In genomic region chr10:49361178-49361554, GRCh38 we compare ENCODE assay signal across 25 cellular contexts. TPM values are rescaled to one million over a fixed set of nuclear protein-coding genes. Genes with fewer than 3 reads are reported as not detected.
DNase-seq lines count a peak whose midpoint lies in the region; ATAC-seq and TF ChIP-seq lines count a peak whose summit lies in the region.
"Had no signal": no experiment of that assay in that cellular context is flagged by ENCODE, and none has a peak within 500 bp of the region (broad histone marks: within the 10 kb centered on the region; RNA-seq: fewer than 3 reads in every experiment).

No MANE protein-coding gene starts in this region.

- no peak overlapping the region for H3K4me3 ChIP-seq in left ventricle myocardium inferior
- H3K4me3 ChIP-seq in vagina, result no peak overlapping the region
- H3K4me3 ChIP-seq: GM23248, HAP-1, PC-9 had no signal

- no peak overlapping the region for H2AFZ ChIP-seq in H9 (ENCODE audit: low read length)
- H2AFZ ChIP-seq: GM23248, PC-9 had no signal

- no peak overlapping the region for H3K4me2 ChIP-seq in H9 (ENCODE audit: insufficient read depth, insufficient read length, low read length)
- H3K4me2 ChIP-seq: PC-9 had no signal

- intact Hi-C loops in left ventricle myocardium inferior (cut with micrococcal nuclease) (no loop called here), cardiac septum (cut with DNase I) (no loop called here), vagina (cut with DNase I) (no loop called here)

- H3K14ac ChIP-seq in H9 (ENCODE audit: insufficient read depth, low read length), result no peak overlapping the region; the same call in 1 of the 2 replicates

- no peaks in the 10 kb centered on the region for H3K36me3 Mint-ChIP-seq in H9 (ENCODE audit: insufficient read depth in 1 of 3, low read depth in 3 of 3)
- H3K36me3 Mint-ChIP-seq: CD8-positive, alpha-beta T cell had no signal

- H3K27me3 ChIP-seq in left ventricle myocardium inferior (ENCODE audit: low read depth), result no peaks in the 10 kb centered on the region
- H3K27me3 ChIP-seq in vagina, result no peaks in the 10 kb centered on the region
- H3K27me3 ChIP-seq in H9 (ENCODE audit: insufficient read depth, low read length), result no peaks in the 10 kb centered on the region

- ATAC-seq in HG03095 (IDR thresholded peaks at IDR 0.05; ENCODE audit: unreplicated experiment), result no peak
- ATAC-seq: CD8-positive, alpha-beta T cell had no signal

- no peak overlapping the region for H4K91ac ChIP-seq in H9 (ENCODE audit: insufficient read length, low read depth, low read length)

- H2BK120ac ChIP-seq in H9 (ENCODE audit: low read depth, low read length, poor library complexity, severe bottlenecking), result no peak overlapping the region

- H3K4me3 Mint-ChIP-seq in H9, result no peak overlapping the region
- H3K4me3 Mint-ChIP-seq: CD8-positive, alpha-beta T cell had no signal

- WGBS in H9 (ENCODE audit: extremely low coverage, insufficient read length, low lambda C conversion rate), result no CpG with 5 or more reads among the region's 8 CpGs

- H3K4me1 ChIP-seq in left ventricle myocardium inferior (peaks cover 27% of the 10 kb centered on the region), vagina (no peaks in the 10 kb centered on the region), H9 (ENCODE audit: insufficient read depth, low read length) (peaks cover 4% of the 10 kb centered on the region)
- H3K4me1 ChIP-seq: HAP-1 had no signal

- TF ChIP-seq POLR2A in vagina (IDR thresholded peaks at IDR 0.05), result no peak

- H3K18ac ChIP-seq in H9 (ENCODE audit: insufficient read length, low read depth, low read length), result no peak overlapping the region

- H3K56ac ChIP-seq in H9 (ENCODE audit: insufficient read length, low read depth, low read length), result no peak overlapping the region

- H3K9me3 ChIP-seq in left ventricle myocardium inferior (replicated peaks) (peaks cover 9% of the 10 kb centered on the region), vagina (no peaks in the 10 kb centered on the region), H9 (ENCODE audit: control insufficient read depth, low read depth, low read length) (no peaks in the 10 kb centered on the region)
- H3K9me3 ChIP-seq: HAP-1 had no signal

- DNase-seq in DMS 273 (lab: John Stamatoyannopoulos, UW; ENCODE audit: unreplicated experiment) (peak; percentile 41), DMS 273 treated with DMSO at 0.1 percent for 48 hours (lab: John Stamatoyannopoulos, UW) (no peak), left ventricle myocardium inferior (no peak), cardiac septum (ENCODE audit: low spot score) (no peak), mucosa of gallbladder (ENCODE audit: low spot score) (peak; percentile 6), vagina (ENCODE audit: extremely low spot score in 2 of 2) (peak; percentile 32 to 77), H9 (no peak)
- DNase-seq: ACHN, Calu3, DMS53, GDM1, GM23248, KG1, NCI-H1092, NCI-H1436, NCI-H187 treated with DMSO at 0.1 percent for 48 hours, NCI-H2107, PC-9, RPMI8226, SIG-M5 had no signal

- no peak overlapping the region for H2BK5ac ChIP-seq in H9 (ENCODE audit: insufficient read length, low read length)

- no peak overlapping the region for H2AK5ac ChIP-seq in H9 (ENCODE audit: insufficient read length, low read length)

- no peak overlapping the region for H2BK15ac ChIP-seq in H9 (ENCODE audit: low read depth, low read length)

- no peaks in the 10 kb centered on the region; the same call in 1 of the 2 replicates for H3K27me3 Mint-ChIP-seq in H9 (ENCODE audit: low read depth)

- H3K36me3 ChIP-seq in left ventricle myocardium inferior (no peaks in the 10 kb centered on the region), vagina (no peaks in the 10 kb centered on the region)
- H3K36me3 ChIP-seq: HAP-1 had no signal

- H3K79me1 ChIP-seq in H9 (ENCODE audit: insufficient read depth, low read depth, low read length, poor library complexity, severe bottlenecking), result no peaks in the 10 kb centered on the region

- no peak overlapping the region for H2BK20ac ChIP-seq in H9 (ENCODE audit: low read depth, low read length, poor library complexity, severe bottlenecking)

- peaks cover 0 to 2% of the 10 kb centered on the region in 2 experiments; a peak in 2 of 5 replicates for H3K9me3 Mint-ChIP-seq in H9

- H3K27ac ChIP-seq in left ventricle myocardium inferior (replicated peaks) (peak overlapping the region; percentile 87), vagina (no peak overlapping the region), H9 (ENCODE audit: insufficient read length, low read depth, low read length) (no peak overlapping the region)
- H3K27ac ChIP-seq: 22Rv1, GM23248, PC-9 had no signal

- H4K5ac ChIP-seq in H9 (ENCODE audit: insufficient read length, low read depth, low read length), result no peak overlapping the region

- H3K9ac ChIP-seq in H9 (ENCODE audit: extremely low read depth, insufficient read length, low read length), result no peak overlapping the region
- H3K9ac ChIP-seq: GM23248 had no signal

- H3K27ac Mint-ChIP-seq in H9, result no peak overlapping the region; a peak in 1 of 7 replicates
- H3K27ac Mint-ChIP-seq: CD8-positive, alpha-beta T cell had no signal

- no peak overlapping the region for H3K23ac ChIP-seq in H9 (ENCODE audit: insufficient read length, low read depth, low read length)

- H2BK12ac ChIP-seq in H9 (ENCODE audit: insufficient read length, low read depth, low read length), result no peak overlapping the region

- H4K8ac ChIP-seq in H9 (replicated peaks; ENCODE audit: insufficient read length, low read depth, low read length), result no peak overlapping the region

- TF ChIP-seq CTCF in left ventricle myocardium inferior (IDR thresholded peaks at IDR 0.05; ENCODE audit: borderline replicate concordance), result no peak
- no peak for TF ChIP-seq CTCF in vagina (IDR thresholded peaks at IDR 0.05)
- TF ChIP-seq CTCF in H9 (conservative IDR thresholded peaks at IDR 0.05), result no peak

- H4K20me1 ChIP-seq in H9 (ENCODE audit: control insufficient read depth, insufficient read depth, insufficient read length), result no peaks in the 10 kb centered on the region

- H3T11ph ChIP-seq in H9 (ENCODE audit: low read length), result no peak overlapping the region

- H3K4me1 Mint-ChIP-seq in H9, result peaks cover 9 to 10% of the 10 kb centered on the region in 2 experiments

- H3K4ac ChIP-seq in H9 (ENCODE audit: low read depth, low read length), result no peak overlapping the region

- H3K23me2 ChIP-seq in H9 (ENCODE audit: insufficient read length, low read depth, low read length, poor library complexity, severe bottlenecking), result no peaks in the 10 kb centered on the region

- H3K79me2 ChIP-seq in H9 (ENCODE audit: insufficient read depth, low read length), result no peaks in the 10 kb centered on the region

RNA-seq across cellular contexts. Expression of gene DRGX, which starts 34.7 kb away (rescaled TPM):
- total RNA-seq in left ventricle myocardium inferior (not detected), cardiac septum (not detected), mucosa of gallbladder (not detected), vagina (not detected), H9 (2021) (not detected in 2 replicates)
- total RNA-seq: Calu3; CD8-positive, alpha-beta T cell; GM23248; NCI-H460; PC-9 had no signal

Comparison
In these comparisons a context has a peak if more than half of its experiments do, and no peak if none do; other contexts are left out.
1. DNase-seq: peak in DMS 273 (single experiment), mucosa of gallbladder (single experiment) and vagina (2 of 2); none in DMS 273 treated with DMSO at 0.1 percent for 48 hours (single experiment), left ventricle myocardium inferior (single experiment), cardiac septum (single experiment) and H9 (single experiment).